Comparison of ENCODE assay signal across 12 cellular contexts in genomic region chr4:81003549-81004240, GRCh38. TPM values are rescaled to one million over a fixed set of nuclear protein-coding genes. Genes with fewer than 3 reads are reported as not detected.
DNase-seq lines count a peak whose midpoint lies in the region; ATAC-seq and TF ChIP-seq lines count a peak whose summit lies in the region.
"Had no signal": no experiment of that assay in that cellular context is flagged by ENCODE, and none has a peak within 500 bp of the region (broad histone marks: within the 10 kb centered on the region; RNA-seq: fewer than 3 reads in every experiment).

No MANE protein-coding gene starts in this region.

- H3F3A ChIP-seq in MM.1S (ENCODE audit: insufficient read depth, low read length), result no peaks in the 10 kb centered on the region

- H3K4me3 Mint-ChIP-seq in activated T-cell treated with anti-CD3 and anti-CD28 coated beads, Interleukin-2, amount 50 U/mL, for 24 hours, result no peak overlapping the region

- no peak overlapping the region for H2AFZ ChIP-seq in MM.1S (ENCODE audit: low read length)

- H3K36me3 Mint-ChIP-seq in activated T-cell treated with anti-CD3 and anti-CD28 coated beads, Interleukin-2, amount 50 U/mL, for 24 hours (ENCODE audit: low read depth), result no peaks in the 10 kb centered on the region

- no peak overlapping the region for H4K5ac ChIP-seq in mesendoderm (ENCODE audit: low read length)

- H3K4me3 ChIP-seq in mesendoderm (ENCODE audit: low read length) (no peak overlapping the region), MM.1S (ENCODE audit: low read length) (no peak overlapping the region), right lobe of liver (no peak overlapping the region)
- H3K4me3 ChIP-seq: coronary artery had no signal

- H3K27ac Mint-ChIP-seq in activated T-cell treated with anti-CD3 and anti-CD28 coated beads, Interleukin-2, amount 50 U/mL, for 24 hours, result no peak overlapping the region

- no peak overlapping the region for H3K18ac ChIP-seq in mesendoderm (ENCODE audit: low read length)

- no peak overlapping the region for H3K9ac ChIP-seq in mesendoderm (ENCODE audit: low read length)
- no peak overlapping the region for H3K9ac ChIP-seq in MM.1S (ENCODE audit: low read length)

- H3K79me2 ChIP-seq in mesendoderm (ENCODE audit: control insufficient read depth, insufficient read depth, low read length), result no peaks in the 10 kb centered on the region
- H3K79me2 ChIP-seq in MM.1S (ENCODE audit: low read length), result no peaks in the 10 kb centered on the region

- H3K23ac ChIP-seq in mesendoderm (ENCODE audit: low read length), result no peak overlapping the region

- no peaks in the 10 kb centered on the region for H3K79me1 ChIP-seq in mesendoderm (ENCODE audit: low read length)

- H3K9me3 Mint-ChIP-seq in activated T-cell treated with anti-CD3 and anti-CD28 coated beads, Interleukin-2, amount 50 U/mL, for 24 hours, result no peaks in the 10 kb centered on the region

- no peak overlapping the region for H2BK15ac ChIP-seq in mesendoderm (replicated peaks; ENCODE audit: low read depth)

- H3K56ac ChIP-seq in mesendoderm (ENCODE audit: low read length), result no peak overlapping the region

- WGBS in mesendoderm (ENCODE audit: extremely low coverage, insufficient coverage, low lambda C conversion rate), result no CpG with 5 or more reads among the region's 3 CpGs
- 14% methylated on average over 2 of the region's 3 CpGs for whole genome bisulfite sequencing in right lobe of liver (ENCODE audit: insufficient coverage, low coverage, low lambda C conversion rate, missing lambda C conversion rate)

- H3K4me1 Mint-ChIP-seq in activated T-cell treated with anti-CD3 and anti-CD28 coated beads, Interleukin-2, amount 50 U/mL, for 24 hours (ENCODE audit: low read depth), result no peaks in the 10 kb centered on the region

- no peak overlapping the region for H3K4ac ChIP-seq in mesendoderm (ENCODE audit: low read depth, low read length)

- peak; percentile 100 for ATAC-seq in GM18907 (IDR thresholded peaks at IDR 0.05; ENCODE audit: unreplicated experiment)
- peak; percentile 99 for ATAC-seq in GM21786 (IDR thresholded peaks at IDR 0.05; ENCODE audit: unreplicated experiment)
- peak; percentile 99 for ATAC-seq in HG03342 (IDR thresholded peaks at IDR 0.05; ENCODE audit: unreplicated experiment)
- ATAC-seq in right lobe of liver, result no peak
- ATAC-seq: stimulated activated naive CD8-positive, alpha-beta T cell treated with anti-CD3 and anti-CD28 coated beads, Interleukin-15, Interleukin-2, amounts not matched to agents 100 U/mL and 50 U/mL, for 24 hours had no signal

- no peak overlapping the region for H2AK5ac ChIP-seq in mesendoderm (ENCODE audit: low read length)

- H3K4me1 ChIP-seq in mesendoderm (ENCODE audit: control insufficient read depth, low read depth, low read length), result no peaks in the 10 kb centered on the region
- H3K4me1 ChIP-seq in MM.1S (ENCODE audit: low read length), result no peaks in the 10 kb centered on the region
- H3K4me1 ChIP-seq in right lobe of liver, result no peaks in the 10 kb centered on the region

- no peak for TF ChIP-seq POLR2A in right lobe of liver (IDR thresholded peaks at IDR 0.05)

- H4K8ac ChIP-seq in mesendoderm (ENCODE audit: low read depth, low read length), result no peak overlapping the region

- H3K36me3 ChIP-seq in mesendoderm (ENCODE audit: control insufficient read depth, insufficient read depth, low read length) (no peaks in the 10 kb centered on the region), MM.1S (replicated peaks; ENCODE audit: insufficient read depth, low read length) (no peaks in the 10 kb centered on the region), right lobe of liver (no peaks in the 10 kb centered on the region)

- peaks cover 11% of the 10 kb centered on the region for H3K27me3 Mint-ChIP-seq in activated T-cell treated with anti-CD3 and anti-CD28 coated beads, Interleukin-2, amount 50 U/mL, for 24 hours

- no peaks in the 10 kb centered on the region for H3K9me3 ChIP-seq in MM.1S (replicated peaks; ENCODE audit: insufficient read depth, low read length)
- no peaks in the 10 kb centered on the region for H3K9me3 ChIP-seq in right lobe of liver

- peak; percentile 51 for DNase-seq in mesendoderm
- DNase-seq in MM.1S, result no peak
- DNase-seq in activated T-cell treated with anti-CD3 and anti-CD28 coated beads, Interleukin-2, amount 50 U/mL, for 24 hours, result no peak
- DNase-seq in NCI-H2107 treated with DMSO at 0.1 percent for 48 hours (lab: John Stamatoyannopoulos, UW; ENCODE audit: unreplicated experiment), result no peak
- DNase-seq in right lobe of liver, result no peak
- DNase-seq: activated gamma-delta T cell treated with Interleukin-2 at 50 U/mL for 16 hours; mesenchymal stem cell; stimulated activated naive CD8-positive, alpha-beta T cell treated with anti-CD3 and anti-CD28 coated beads, Interleukin-15, Interleukin-2, amounts not matched to agents 100 U/mL and 50 U/mL, for 24 hours had no signal

- H3K9me2 ChIP-seq in MM.1S (replicated peaks; ENCODE audit: insufficient read depth, low read length), result no peaks in the 10 kb centered on the region

- no peak overlapping the region for H3K4me2 ChIP-seq in mesendoderm (ENCODE audit: low read length)
- H3K4me2 ChIP-seq in MM.1S (ENCODE audit: low read depth, low read length), result no peak overlapping the region

- TF ChIP-seq CTCF in MM.1S (IDR thresholded peaks at IDR 0.05; ENCODE audit: low read length) (no peak), right lobe of liver (IDR thresholded peaks at IDR 0.05) (no peak)

- H3K27me3 ChIP-seq in mesendoderm (ENCODE audit: insufficient read depth, low read length, poor library complexity) (no peaks in the 10 kb centered on the region), MM.1S (replicated peaks; ENCODE audit: insufficient read depth, low read length) (no peaks in the 10 kb centered on the region), right lobe of liver (no peaks in the 10 kb centered on the region)

- intact Hi-C loops in right lobe of liver (cut with DNase I), result no loop called here

- no peak overlapping the region for H2BK120ac ChIP-seq in mesendoderm (ENCODE audit: low read depth, low read length)

- H2BK5ac ChIP-seq in mesendoderm (ENCODE audit: low read length), result no peak overlapping the region

- no peaks in the 10 kb centered on the region for H4K20me1 ChIP-seq in MM.1S (ENCODE audit: insufficient read depth, low read length)

- H3K27ac ChIP-seq in mesendoderm (ENCODE audit: low read depth, low read length) (no peak overlapping the region), MM.1S (ENCODE audit: low read length) (no peak overlapping the region), right lobe of liver (no peak overlapping the region)
- H3K27ac ChIP-seq: coronary artery had no signal

RNA-seq across cellular contexts. Expression of gene BMP3, which starts 26.8 kb away (rescaled TPM):
- polyA plus RNA-seq in mesendoderm (2013, experiment 1 of 2), result 0.03 TPM
- 0.01 TPM for polyA plus RNA-seq in mesendoderm (2013, experiment 2 of 2)
- not detected for total RNA-seq in right lobe of liver

Comparison
In these comparisons a context has a peak if more than half of its experiments do, and no peak if none do; other contexts are left out.
1. ATAC-seq: peak in GM18907 (single experiment), GM21786 (single experiment) and HG03342 (single experiment); none in right lobe of liver (0 of 4).